ENCODE assay signal across 14 cellular contexts in the genomic region with DNA sequence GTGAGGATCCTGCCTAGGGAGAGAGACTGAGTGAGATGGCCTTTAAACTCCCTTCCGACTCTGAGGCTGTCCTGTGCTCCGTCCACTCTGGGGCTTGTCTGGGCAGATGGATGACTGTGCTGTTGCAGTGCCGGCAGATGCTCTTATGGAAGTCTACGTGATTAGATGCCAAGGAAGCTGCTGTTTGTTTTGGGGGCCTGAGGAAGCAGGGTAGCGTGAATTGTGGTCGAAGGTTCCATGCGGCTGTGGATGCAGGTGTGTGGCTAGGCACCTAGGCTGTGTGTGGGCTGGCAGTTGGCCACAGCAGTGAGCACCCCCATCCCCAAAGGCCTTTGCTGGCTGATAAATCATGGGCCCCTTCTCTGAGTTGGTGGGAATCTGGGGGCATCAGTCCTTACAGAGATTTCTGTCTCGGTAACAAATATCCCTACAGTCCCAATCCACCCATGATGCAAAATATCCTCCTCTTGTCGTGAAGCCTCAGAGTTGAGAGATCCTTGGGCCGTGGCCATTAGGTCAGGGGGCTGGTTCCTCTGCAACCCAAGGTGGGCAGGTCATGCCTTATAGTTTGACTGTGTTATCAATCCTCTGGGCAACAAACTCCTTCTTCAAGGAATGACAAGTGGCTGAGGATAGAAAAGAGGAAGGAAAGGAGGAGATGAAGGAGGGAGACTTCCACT. TPM values are rescaled to one million over a fixed set of nuclear protein-coding genes. Genes with fewer than 3 reads are reported as not detected.
DNase-seq lines count a peak whose midpoint lies in the region; ATAC-seq and TF ChIP-seq lines count a peak whose summit lies in the region.
"Had no signal": no experiment of that assay in that cellular context is flagged by ENCODE, and none has a peak within 500 bp of the region (broad histone marks: within the 10 kb centered on the region; RNA-seq: fewer than 3 reads in every experiment).

No MANE protein-coding gene starts in this region.

- CTCF ChIA-PET in activated CD8-positive, alpha-beta memory T cell treated with anti-CD3 and anti-CD28 coated beads, Interleukin-2, amount 10 ng/mL, durations not matched to agents 7 days and 5 days (lab: Charles Lee) = no interaction called here
- CTCF ChIA-PET in SK-N-SH (lab: Yijun Ruan, JAX) = interaction anchor here (1.4 kb wide), 1 partner anchor 80 kb away, joined by 4 read pairs; no protein-coding TSS in a partner anchor

- no peak overlapping the region for H2AFZ ChIP-seq in SK-N-SH (ENCODE audit: low read depth)

- no peak overlapping the region for H3K4me3 Mint-ChIP-seq in activated CD8-positive, alpha-beta memory T cell treated with anti-CD3 and anti-CD28 coated beads, Interleukin-2, amount 10 ng/mL, durations not matched to agents 7 days and 5 days
- H3K4me3 Mint-ChIP-seq in T-helper 17 cell = no peak overlapping the region
- no peak overlapping the region for H3K4me3 Mint-ChIP-seq in stimulated activated naive B cell treated with anti-CD40 and anti-IgM and Interleukin-4, amounts not matched to agents 10 μg/mL and 1 μg/mL and 100 μg/mL, for 72 hours

- no peaks in the 10 kb centered on the region for H3K27me3 ChIP-seq in SK-N-SH (ENCODE audit: insufficient read depth)

- H3K9ac ChIP-seq in SK-N-SH = no peak overlapping the region

- TF ChIP-seq CTCF in SK-N-SH (IDR thresholded peaks at IDR 0.05) = no peak

- no peak for TF ChIP-seq RAD21 in SK-N-SH (IDR thresholded peaks at IDR 0.05; ENCODE audit: low read length)

- peaks cover 5 to 18% of the 10 kb centered on the region in 2 experiments; a peak in 3 of 4 replicates for H3K4me1 ChIP-seq in SK-N-SH (ENCODE audit: control insufficient read depth in 1 of 2, insufficient read depth in 2 of 2, low read depth in 1 of 2, low read length in 1 of 2)

- H3K4me1 Mint-ChIP-seq in activated CD8-positive, alpha-beta memory T cell treated with anti-CD3 and anti-CD28 coated beads, Interleukin-2, amount 10 ng/mL, durations not matched to agents 7 days and 5 days = peaks cover 16% of the 10 kb centered on the region
- H3K4me1 Mint-ChIP-seq in T-helper 17 cell = peaks cover 22% of the 10 kb centered on the region
- peaks cover 35 to 54% of the 10 kb centered on the region in 2 donors for H3K4me1 Mint-ChIP-seq in stimulated activated naive B cell treated with anti-CD40 and anti-IgM and Interleukin-4, amounts not matched to agents 10 μg/mL and 1 μg/mL and 100 μg/mL, for 72 hours

- peaks cover 18% of the 10 kb centered on the region for H3K36me3 Mint-ChIP-seq in activated CD8-positive, alpha-beta memory T cell treated with anti-CD3 and anti-CD28 coated beads, Interleukin-2, amount 10 ng/mL, durations not matched to agents 7 days and 5 days
- H3K36me3 Mint-ChIP-seq in T-helper 17 cell (ENCODE audit: low read depth) = peaks cover 4% of the 10 kb centered on the region
- H3K36me3 Mint-ChIP-seq in stimulated activated naive B cell treated with anti-CD40 and anti-IgM and Interleukin-4, amounts not matched to agents 10 μg/mL and 1 μg/mL and 100 μg/mL, for 72 hours = peaks cover 52 to 75% of the 10 kb centered on the region in 2 donors

- no peaks in the 10 kb centered on the region for H3K9me3 Mint-ChIP-seq in activated CD8-positive, alpha-beta memory T cell treated with anti-CD3 and anti-CD28 coated beads, Interleukin-2, amount 10 ng/mL, durations not matched to agents 7 days and 5 days (ENCODE audit: low read depth)
- peaks cover 1 to 5% of the 10 kb centered on the region in 2 donors for H3K9me3 Mint-ChIP-seq in stimulated activated naive B cell treated with anti-CD40 and anti-IgM and Interleukin-4, amounts not matched to agents 10 μg/mL and 1 μg/mL and 100 μg/mL, for 72 hours

- no peaks in the 10 kb centered on the region for H4K20me1 ChIP-seq in SK-N-SH (ENCODE audit: insufficient read depth)

- no peak overlapping the region for H3K4me2 ChIP-seq in SK-N-SH

- H3F3A ChIP-seq in SK-N-SH (replicated peaks; ENCODE audit: insufficient read depth) = peaks cover 7% of the 10 kb centered on the region

- TF ChIP-seq EP300 in SK-N-SH (IDR thresholded peaks at IDR 0.05; ENCODE audit: borderline replicate concordance in 1 of 2, low read depth in 1 of 2, low read length in 1 of 2) = no peak

- H3K79me2 ChIP-seq in SK-N-SH (ENCODE audit: insufficient read depth) = no peaks in the 10 kb centered on the region

- H3K36me3 ChIP-seq in SK-N-SH (replicated peaks in 1 of 2; ENCODE audit: control insufficient read depth in 1 of 2, insufficient read depth in 2 of 2, low read length in 1 of 2) = no peaks in the 10 kb centered on the region

- 87% methylated on average over 7 of the region's 10 CpGs for WGBS in SK-N-SH (ENCODE audit: low lambda C conversion rate)

- no peak overlapping the region for H3K27ac ChIP-seq in SK-N-SH (ENCODE audit: low read depth in 2 of 2, low read length in 1 of 2)

- H3K9me3 ChIP-seq in T-helper 17 cell (ENCODE audit: control insufficient read depth, low read length, poor library complexity, severe bottlenecking) = no peaks in the 10 kb centered on the region
- H3K9me3 ChIP-seq in SK-N-SH = no peaks in the 10 kb centered on the region

- H3K9me2 ChIP-seq in SK-N-SH = no peaks in the 10 kb centered on the region

- DNase-seq in activated CD8-positive, alpha-beta memory T cell treated with anti-CD3 and anti-CD28 coated beads, Interleukin-2, amount 50 U/mL, for 48 hours = peak; percentile 29
- no peak for DNase-seq in activated CD8-positive, alpha-beta memory T cell treated with anti-CD3 and anti-CD28 coated beads, Interleukin-2, amount 10 ng/mL, durations not matched to agents 7 days and 5 days
- DNase-seq in T-helper 17 cell (no peak), left lobe of liver (ENCODE audit: low spot score) (peak; percentile 33), SK-N-SH (no peak)
- DNase-seq in stimulated activated naive B cell treated with anti-CD40 and anti-IgM and Interleukin-4, amounts not matched to agents 10 μg/mL and 1 μg/mL and 100 μg/mL, for 72 hours = no peak
- DNase-seq: C1 segment of cervical spinal cord, HCEC 1CT, MV-4-11, NCI-H1436, NCI-H2081, NCI-H510A treated with DMSO at 0.1 percent for 48 hours had no signal

- no peak for ATAC-seq in activated CD8-positive, alpha-beta memory T cell treated with anti-CD3 and anti-CD28 coated beads, Interleukin-2, amount 10 ng/mL, durations not matched to agents 7 days and 5 days
- ATAC-seq in T-helper 17 cell (no peak), left lobe of liver (no peak), GM21825 (IDR thresholded peaks at IDR 0.05; ENCODE audit: unreplicated experiment) (no peak), HG02759 (IDR thresholded peaks at IDR 0.05; ENCODE audit: unreplicated experiment) (no peak)
- ATAC-seq in stimulated activated naive B cell treated with anti-CD40 and anti-IgM and Interleukin-4, amounts not matched to agents 10 μg/mL and 1 μg/mL and 100 μg/mL, for 72 hours (replicated peaks) = no peak

- no peak overlapping the region for H3K4me3 ChIP-seq in SK-N-SH (ENCODE audit: low read depth in 2 of 2, low read length in 1 of 2)

- POLR2A ChIA-PET in SK-N-SH (lab: Yijun Ruan, JAX) = no interaction called here

- H3K27ac Mint-ChIP-seq in activated CD8-positive, alpha-beta memory T cell treated with anti-CD3 and anti-CD28 coated beads, Interleukin-2, amount 10 ng/mL, durations not matched to agents 7 days and 5 days = no peak overlapping the region
- H3K27ac Mint-ChIP-seq in T-helper 17 cell = peak overlapping the region; percentile 27
- peak overlapping the region; percentile 86 for H3K27ac Mint-ChIP-seq in stimulated activated naive B cell treated with anti-CD40 and anti-IgM and Interleukin-4, amounts not matched to agents 10 μg/mL and 1 μg/mL and 100 μg/mL, for 72 hours

- H3K27me3 Mint-ChIP-seq in activated CD8-positive, alpha-beta memory T cell treated with anti-CD3 and anti-CD28 coated beads, Interleukin-2, amount 10 ng/mL, durations not matched to agents 7 days and 5 days = no peaks in the 10 kb centered on the region
- no peaks in the 10 kb centered on the region for H3K27me3 Mint-ChIP-seq in T-helper 17 cell
- no peaks in the 10 kb centered on the region for H3K27me3 Mint-ChIP-seq in stimulated activated naive B cell treated with anti-CD40 and anti-IgM and Interleukin-4, amounts not matched to agents 10 μg/mL and 1 μg/mL and 100 μg/mL, for 72 hours

TF ChIP-seq in SK-N-SH, 30 proteins besides CTCF, POLR2A, EP300 and RAD21:
- TF ChIP-seq YY1 (IDR thresholded peaks at IDR 0.05; ENCODE audit: low read depth) = no peak

RNA-seq across cellular contexts. Expression of gene AMPD3, which starts 31.2 kb away (rescaled TPM):
- total RNA-seq in activated CD8-positive, alpha-beta memory T cell treated with anti-CD3 and anti-CD28 coated beads, Interleukin-2, amount 10 ng/mL, durations not matched to agents 7 days and 5 days = 10 to 100 TPM in 1 of 2 experiments, 1 to 10 TPM in 1; 8.8 to 13.4 TPM
- total RNA-seq in T-helper 17 cell (10 to 100 TPM; 16.8 to 20.2 TPM), left lobe of liver (1.4 TPM)
- 1.7 and 2.1 TPM in 2 replicates for polyA plus RNA-seq in SK-N-SH (2012; rRNA removed)
- polyA plus RNA-seq in SK-N-SH (2012; cell fraction: cytosol; rRNA removed) = 1.1 and 1.6 TPM in 2 replicates
- 4.1 and 4.6 TPM in 2 replicates for polyA plus RNA-seq in SK-N-SH (2012; cell fraction: nucleus; rRNA removed)

RNA-seq across cellular contexts. Expression of gene RNF141, which starts 54.7 kb away (rescaled TPM):
- total RNA-seq in activated CD8-positive, alpha-beta memory T cell treated with anti-CD3 and anti-CD28 coated beads, Interleukin-2, amount 10 ng/mL, durations not matched to agents 7 days and 5 days = 10 to 100 TPM in 1 of 2 experiments, 1 to 10 TPM in 1; 9.4 to 10.1 TPM
- total RNA-seq in T-helper 17 cell (10 to 100 TPM; 12.8 to 13.6 TPM), left lobe of liver (16.9 TPM)
- 6.9 and 10.3 TPM in 2 replicates for polyA plus RNA-seq in SK-N-SH (2012; rRNA removed)
- polyA plus RNA-seq in SK-N-SH (2012; cell fraction: cytosol; rRNA removed) = 12.9 and 15.5 TPM in 2 replicates
- 2.0 and 4.5 TPM in 2 replicates for polyA plus RNA-seq in SK-N-SH (2012; cell fraction: nucleus; rRNA removed)

Comparison
In these comparisons a context has a peak if more than half of its experiments do, and no peak if none do; other contexts are left out.
1. DNase-seq: peak in activated CD8-positive, alpha-beta memory T cell treated with anti-CD3 and anti-CD28 coated beads, Interleukin-2, amount 50 U/mL, for 48 hours (single experiment) and left lobe of liver (single experiment); none in activated CD8-positive, alpha-beta memory T cell treated with anti-CD3 and anti-CD28 coated beads, Interleukin-2, amount 10 ng/mL, durations not matched to agents 7 days and 5 days (single experiment), T-helper 17 cell (0 of 3), stimulated activated naive B cell treated with anti-CD40 and anti-IgM and Interleukin-4, amounts not matched to agents 10 μg/mL and 1 μg/mL and 100 μg/mL, for 72 hours (single experiment) and SK-N-SH (single experiment).